In genomic region chr20:36093025-36093803, GRCh38 we compare ENCODE assay signal across 8 cellular contexts.
DNase-seq lines count a peak whose midpoint lies in the region; ATAC-seq and TF ChIP-seq lines count a peak whose summit lies in the region.

No MANE protein-coding gene starts in this region.

- H3K9me3 Mint-ChIP-seq in osteocyte (ENCODE audit: unreplicated experiment): no peaks in the 10 kb centered on the region

- ATAC-seq in gastroesophageal sphincter (peak; percentile 29), GM21723 (IDR thresholded peaks at IDR 0.05; ENCODE audit: unreplicated experiment) (no peak)

- no peak for TF ChIP-seq EP300 in gastroesophageal sphincter (IDR thresholded peaks at IDR 0.05)

- no CpG with 5 or more reads among the region's 78 CpGs for WGBS in gastroesophageal sphincter (ENCODE audit: low coverage in 1 of 2), 2 donors

- H3K27me3 ChIP-seq in GM06990 (replicated peaks; ENCODE audit: control insufficient read depth, insufficient read depth, low read length) (peaks cover 5% of the 10 kb centered on the region), gastroesophageal sphincter (peaks cover 57% of the 10 kb centered on the region)

- H3K36me3 ChIP-seq in GM06990 (ENCODE audit: control insufficient read depth, insufficient read depth, low read length) (no peaks in the 10 kb centered on the region), gastroesophageal sphincter (no peaks in the 10 kb centered on the region)

- H3K4me3 ChIP-seq in GM06990 (replicated peaks; ENCODE audit: low read depth, low read length): peak overlapping the region; percentile 55
- peak overlapping the region; percentile 33 to 56 for H3K4me3 ChIP-seq in gastroesophageal sphincter

- peaks cover 5% of the 10 kb centered on the region for H3K27me3 Mint-ChIP-seq in osteocyte (ENCODE audit: unreplicated experiment)

- DNase-seq in GM06990 (ENCODE audit: extremely low read depth, insufficient read length): peak; percentile 39
- DNase-seq in NCI-H774 (lab: John Stamatoyannopoulos, UW): peak; percentile 15
- DNase-seq in activated naive CD4-positive, alpha-beta T cell treated with Interleukin-2 at 50 U/mL for 16 hours: peak; percentile 42
- no peak for DNase-seq in osteocyte (ENCODE audit: extremely low spot score, unreplicated experiment)
- no peak for DNase-seq in NCI-H226
- DNase-seq in epidermal melanocyte (ENCODE audit: insufficient read length, low spot score): no peak

- peaks cover 36% of the 10 kb centered on the region for H3K4me1 Mint-ChIP-seq in osteocyte (ENCODE audit: unreplicated experiment)

- no peaks in the 10 kb centered on the region for H3K36me3 Mint-ChIP-seq in osteocyte (ENCODE audit: unreplicated experiment)

- peak overlapping the region in 3 of 4 donors; percentile 51 to 71 (median 55) for H3K27ac ChIP-seq in gastroesophageal sphincter

- no peak for TF ChIP-seq POLR2A in gastroesophageal sphincter (IDR thresholded peaks at IDR 0.05)

- no peak for TF ChIP-seq CTCF in GM06990 (IDR thresholded peaks at IDR 0.05; ENCODE audit: insufficient read depth, low read length, poor library complexity, severe bottlenecking)
- no peak for TF ChIP-seq CTCF in gastroesophageal sphincter (IDR thresholded peaks at IDR 0.05)
- no peak for TF ChIP-seq CTCF in osteocyte (IDR thresholded peaks at IDR 0.05)

- peak overlapping the region; percentile 88 for H3K4me3 Mint-ChIP-seq in osteocyte (ENCODE audit: unreplicated experiment)

- H3K4me1 ChIP-seq in gastroesophageal sphincter: peaks cover 0 to 38% (median 24%) of the 10 kb centered on the region in 3 donors

- H3K27ac Mint-ChIP-seq in osteocyte (ENCODE audit: unreplicated experiment): peak overlapping the region; percentile 57

- no peaks in the 10 kb centered on the region for H3K9me3 ChIP-seq in gastroesophageal sphincter

Comparison
In these comparisons a context has a peak if more than half of its experiments do, and no peak if none do; other contexts are left out.
1. DNase-seq: peak in GM06990 (single experiment), NCI-H774 (single experiment) and activated naive CD4-positive, alpha-beta T cell treated with Interleukin-2 at 50 U/mL for 16 hours (single experiment); none in osteocyte (single experiment), NCI-H226 (single experiment) and epidermal melanocyte (single experiment).